1 cellular context compared by ENCODE assay signal in genomic region chr9:98315551-98316060, GRCh38.
A peak's percentile ranks its signal among the peaks of the same experiment; 100 is the strongest.
TF ChIP-seq lines count a peak whose summit lies in the region.

No MANE protein-coding gene starts in this region.

TF ChIP-seq in HepG2, 621 proteins besides CTCF, POLR2A, EP300 and RAD21 (continued from another document and continues in another):
- TF ChIP-seq, protein P1, sequence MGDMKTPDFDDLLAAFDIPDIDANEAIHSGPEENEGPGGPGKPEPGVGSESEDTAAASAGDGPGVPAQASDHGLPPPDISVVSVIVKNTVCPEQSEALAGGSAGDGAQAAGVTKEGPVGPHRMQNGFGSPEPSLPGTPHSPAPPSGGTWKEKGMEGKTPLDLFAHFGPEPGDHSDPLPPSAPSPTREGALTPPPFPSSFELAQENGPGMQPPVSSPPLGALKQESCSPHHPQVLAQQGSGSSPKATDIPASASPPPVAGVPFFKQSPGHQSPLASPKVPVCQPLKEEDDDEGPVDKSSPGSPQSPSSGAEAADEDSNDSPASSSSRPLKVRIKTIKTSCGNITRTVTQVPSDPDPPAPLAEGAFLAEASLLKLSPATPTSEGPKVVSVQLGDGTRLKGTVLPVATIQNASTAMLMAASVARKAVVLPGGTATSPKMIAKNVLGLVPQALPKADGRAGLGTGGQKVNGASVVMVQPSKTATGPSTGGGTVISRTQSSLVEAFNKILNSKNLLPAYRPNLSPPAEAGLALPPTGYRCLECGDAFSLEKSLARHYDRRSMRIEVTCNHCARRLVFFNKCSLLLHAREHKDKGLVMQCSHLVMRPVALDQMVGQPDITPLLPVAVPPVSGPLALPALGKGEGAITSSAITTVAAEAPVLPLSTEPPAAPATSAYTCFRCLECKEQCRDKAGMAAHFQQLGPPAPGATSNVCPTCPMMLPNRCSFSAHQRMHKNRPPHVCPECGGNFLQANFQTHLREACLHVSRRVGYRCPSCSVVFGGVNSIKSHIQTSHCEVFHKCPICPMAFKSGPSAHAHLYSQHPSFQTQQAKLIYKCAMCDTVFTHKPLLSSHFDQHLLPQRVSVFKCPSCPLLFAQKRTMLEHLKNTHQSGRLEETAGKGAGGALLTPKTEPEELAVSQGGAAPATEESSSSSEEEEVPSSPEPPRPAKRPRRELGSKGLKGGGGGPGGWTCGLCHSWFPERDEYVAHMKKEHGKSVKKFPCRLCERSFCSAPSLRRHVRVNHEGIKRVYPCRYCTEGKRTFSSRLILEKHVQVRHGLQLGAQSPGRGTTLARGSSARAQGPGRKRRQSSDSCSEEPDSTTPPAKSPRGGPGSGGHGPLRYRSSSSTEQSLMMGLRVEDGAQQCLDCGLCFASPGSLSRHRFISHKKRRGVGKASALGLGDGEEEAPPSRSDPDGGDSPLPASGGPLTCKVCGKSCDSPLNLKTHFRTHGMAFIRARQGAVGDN (CRISPR knock-in tag; IDR thresholded peaks at IDR 0.05), result peak; percentile 32; the same call in 1 of the 2 replicates
- no peak for TF ChIP-seq HNRNPL (IDR thresholded peaks at IDR 0.05; ENCODE audit: low read depth, low read length)
- TF ChIP-seq MEIS1 (CRISPR knock-in tag; IDR thresholded peaks at IDR 0.05; ENCODE audit: borderline replicate concordance), result no peak
- peak; percentile 18 for TF ChIP-seq SKI (IDR thresholded peaks at IDR 0.05; ENCODE audit: partially characterized antibody)
- TF ChIP-seq ZNF841 (CRISPR knock-in tag; IDR thresholded peaks at IDR 0.05; ENCODE audit: borderline replicate concordance), result no peak
- TF ChIP-seq, protein P2, sequence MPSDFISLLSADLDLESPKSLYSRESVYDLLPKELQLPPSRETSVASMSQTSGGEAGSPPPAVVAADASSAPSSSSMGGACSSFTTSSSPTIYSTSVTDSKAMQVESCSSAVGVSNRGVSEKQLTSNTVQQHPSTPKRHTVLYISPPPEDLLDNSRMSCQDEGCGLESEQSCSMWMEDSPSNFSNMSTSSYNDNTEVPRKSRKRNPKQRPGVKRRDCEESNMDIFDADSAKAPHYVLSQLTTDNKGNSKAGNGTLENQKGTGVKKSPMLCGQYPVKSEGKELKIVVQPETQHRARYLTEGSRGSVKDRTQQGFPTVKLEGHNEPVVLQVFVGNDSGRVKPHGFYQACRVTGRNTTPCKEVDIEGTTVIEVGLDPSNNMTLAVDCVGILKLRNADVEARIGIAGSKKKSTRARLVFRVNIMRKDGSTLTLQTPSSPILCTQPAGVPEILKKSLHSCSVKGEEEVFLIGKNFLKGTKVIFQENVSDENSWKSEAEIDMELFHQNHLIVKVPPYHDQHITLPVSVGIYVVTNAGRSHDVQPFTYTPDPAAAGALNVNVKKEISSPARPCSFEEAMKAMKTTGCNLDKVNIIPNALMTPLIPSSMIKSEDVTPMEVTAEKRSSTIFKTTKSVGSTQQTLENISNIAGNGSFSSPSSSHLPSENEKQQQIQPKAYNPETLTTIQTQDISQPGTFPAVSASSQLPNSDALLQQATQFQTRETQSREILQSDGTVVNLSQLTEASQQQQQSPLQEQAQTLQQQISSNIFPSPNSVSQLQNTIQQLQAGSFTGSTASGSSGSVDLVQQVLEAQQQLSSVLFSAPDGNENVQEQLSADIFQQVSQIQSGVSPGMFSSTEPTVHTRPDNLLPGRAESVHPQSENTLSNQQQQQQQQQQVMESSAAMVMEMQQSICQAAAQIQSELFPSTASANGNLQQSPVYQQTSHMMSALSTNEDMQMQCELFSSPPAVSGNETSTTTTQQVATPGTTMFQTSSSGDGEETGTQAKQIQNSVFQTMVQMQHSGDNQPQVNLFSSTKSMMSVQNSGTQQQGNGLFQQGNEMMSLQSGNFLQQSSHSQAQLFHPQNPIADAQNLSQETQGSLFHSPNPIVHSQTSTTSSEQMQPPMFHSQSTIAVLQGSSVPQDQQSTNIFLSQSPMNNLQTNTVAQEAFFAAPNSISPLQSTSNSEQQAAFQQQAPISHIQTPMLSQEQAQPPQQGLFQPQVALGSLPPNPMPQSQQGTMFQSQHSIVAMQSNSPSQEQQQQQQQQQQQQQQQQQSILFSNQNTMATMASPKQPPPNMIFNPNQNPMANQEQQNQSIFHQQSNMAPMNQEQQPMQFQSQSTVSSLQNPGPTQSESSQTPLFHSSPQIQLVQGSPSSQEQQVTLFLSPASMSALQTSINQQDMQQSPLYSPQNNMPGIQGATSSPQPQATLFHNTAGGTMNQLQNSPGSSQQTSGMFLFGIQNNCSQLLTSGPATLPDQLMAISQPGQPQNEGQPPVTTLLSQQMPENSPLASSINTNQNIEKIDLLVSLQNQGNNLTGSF (CRISPR knock-in tag; IDR thresholded peaks at IDR 0.05), result no peak
- no peak for TF ChIP-seq ZNF879 (CRISPR knock-in tag; IDR thresholded peaks at IDR 0.05)
- TF ChIP-seq ZNF713 (CRISPR knock-in tag; IDR thresholded peaks at IDR 0.05), result no peak
- no peak for TF ChIP-seq KLF6 (CRISPR knock-in tag; IDR thresholded peaks at IDR 0.05)
- no peak for TF ChIP-seq GFI1 (CRISPR knock-in tag; IDR thresholded peaks at IDR 0.05; ENCODE audit: borderline replicate concordance)
- TF ChIP-seq NFYC (CRISPR knock-in tag; IDR thresholded peaks at IDR 0.05), result no peak
- no peak for TF ChIP-seq ASH2L (IDR thresholded peaks at IDR 0.05; ENCODE audit: insufficient read length, low read depth, low read length)
- TF ChIP-seq ELF1 (CRISPR knock-in tag; IDR thresholded peaks at IDR 0.05), result 0 out of 2 replicates have a peak, but pooled peaks have one; percentile 21
- TF ChIP-seq MBD4 (IDR thresholded peaks at IDR 0.05; ENCODE audit: borderline replicate concordance, low read length), result no peak
- TF ChIP-seq ZBTB7B (CRISPR knock-in tag; IDR thresholded peaks at IDR 0.05), result peak; percentile 36; the same call in 1 of the 2 replicates
- no peak for TF ChIP-seq NR1H2 (CRISPR knock-in tag; IDR thresholded peaks at IDR 0.05; ENCODE audit: borderline replicate concordance, low read depth)
- TF ChIP-seq SMC3 (IDR thresholded peaks at IDR 0.05; ENCODE audit: low read length), result peak; percentile 81
- TF ChIP-seq ZNF567 (CRISPR knock-in tag; IDR thresholded peaks at IDR 0.05; ENCODE audit: borderline replicate concordance), result no peak
- TF ChIP-seq ZBTB42 (CRISPR knock-in tag; IDR thresholded peaks at IDR 0.05), result no peak
- TF ChIP-seq, protein P3, sequence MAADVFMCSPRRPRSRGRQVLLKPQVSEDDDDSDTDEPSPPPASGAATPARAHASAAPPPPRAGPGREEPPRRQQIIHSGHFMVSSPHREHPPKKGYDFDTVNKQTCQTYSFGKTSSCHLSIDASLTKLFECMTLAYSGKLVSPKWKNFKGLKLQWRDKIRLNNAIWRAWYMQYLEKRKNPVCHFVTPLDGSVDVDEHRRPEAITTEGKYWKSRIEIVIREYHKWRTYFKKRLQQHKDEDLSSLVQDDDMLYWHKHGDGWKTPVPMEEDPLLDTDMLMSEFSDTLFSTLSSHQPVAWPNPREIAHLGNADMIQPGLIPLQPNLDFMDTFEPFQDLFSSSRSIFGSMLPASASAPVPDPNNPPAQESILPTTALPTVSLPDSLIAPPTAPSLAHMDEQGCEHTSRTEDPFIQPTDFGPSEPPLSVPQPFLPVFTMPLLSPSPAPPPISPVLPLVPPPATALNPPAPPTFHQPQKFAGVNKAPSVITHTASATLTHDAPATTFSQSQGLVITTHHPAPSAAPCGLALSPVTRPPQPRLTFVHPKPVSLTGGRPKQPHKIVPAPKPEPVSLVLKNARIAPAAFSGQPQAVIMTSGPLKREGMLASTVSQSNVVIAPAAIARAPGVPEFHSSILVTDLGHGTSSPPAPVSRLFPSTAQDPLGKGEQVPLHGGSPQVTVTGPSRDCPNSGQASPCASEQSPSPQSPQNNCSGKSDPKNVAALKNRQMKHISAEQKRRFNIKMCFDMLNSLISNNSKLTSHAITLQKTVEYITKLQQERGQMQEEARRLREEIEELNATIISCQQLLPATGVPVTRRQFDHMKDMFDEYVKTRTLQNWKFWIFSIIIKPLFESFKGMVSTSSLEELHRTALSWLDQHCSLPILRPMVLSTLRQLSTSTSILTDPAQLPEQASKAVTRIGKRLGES (CRISPR knock-in tag; IDR thresholded peaks at IDR 0.05; ENCODE audit: borderline replicate concordance), result no peak
- TF ChIP-seq ZSCAN9 (CRISPR knock-in tag; IDR thresholded peaks at IDR 0.05; ENCODE audit: borderline replicate concordance), result no peak
- no peak for TF ChIP-seq REXO4 (CRISPR knock-in tag; IDR thresholded peaks at IDR 0.05; ENCODE audit: borderline replicate concordance)
- no peak for TF ChIP-seq MIER3 (CRISPR knock-in tag; IDR thresholded peaks at IDR 0.05; ENCODE audit: borderline replicate concordance)
- TF ChIP-seq ZBTB49 (CRISPR knock-in tag; IDR thresholded peaks at IDR 0.05; ENCODE audit: borderline replicate concordance), result no peak
- no peak for TF ChIP-seq IRX3 (CRISPR knock-in tag; IDR thresholded peaks at IDR 0.05; ENCODE audit: borderline replicate concordance, low read depth)
- no peak for TF ChIP-seq HIVEP1 (CRISPR knock-in tag; IDR thresholded peaks at IDR 0.05)
- TF ChIP-seq ZKSCAN5 (CRISPR knock-in tag; IDR thresholded peaks at IDR 0.05), result no peak
- TF ChIP-seq PAX8 (CRISPR knock-in tag; IDR thresholded peaks at IDR 0.05; ENCODE audit: borderline replicate concordance), result no peak
- TF ChIP-seq KLF15 (CRISPR knock-in tag; IDR thresholded peaks at IDR 0.05; ENCODE audit: borderline replicate concordance), result no peak
- TF ChIP-seq ZFX (CRISPR knock-in tag; IDR thresholded peaks at IDR 0.05; ENCODE audit: low read depth), result peak; percentile 27; the same call in 1 of the 2 replicates
- TF ChIP-seq ZNF576 (CRISPR knock-in tag; IDR thresholded peaks at IDR 0.05), result no peak
- TF ChIP-seq, protein P4, sequence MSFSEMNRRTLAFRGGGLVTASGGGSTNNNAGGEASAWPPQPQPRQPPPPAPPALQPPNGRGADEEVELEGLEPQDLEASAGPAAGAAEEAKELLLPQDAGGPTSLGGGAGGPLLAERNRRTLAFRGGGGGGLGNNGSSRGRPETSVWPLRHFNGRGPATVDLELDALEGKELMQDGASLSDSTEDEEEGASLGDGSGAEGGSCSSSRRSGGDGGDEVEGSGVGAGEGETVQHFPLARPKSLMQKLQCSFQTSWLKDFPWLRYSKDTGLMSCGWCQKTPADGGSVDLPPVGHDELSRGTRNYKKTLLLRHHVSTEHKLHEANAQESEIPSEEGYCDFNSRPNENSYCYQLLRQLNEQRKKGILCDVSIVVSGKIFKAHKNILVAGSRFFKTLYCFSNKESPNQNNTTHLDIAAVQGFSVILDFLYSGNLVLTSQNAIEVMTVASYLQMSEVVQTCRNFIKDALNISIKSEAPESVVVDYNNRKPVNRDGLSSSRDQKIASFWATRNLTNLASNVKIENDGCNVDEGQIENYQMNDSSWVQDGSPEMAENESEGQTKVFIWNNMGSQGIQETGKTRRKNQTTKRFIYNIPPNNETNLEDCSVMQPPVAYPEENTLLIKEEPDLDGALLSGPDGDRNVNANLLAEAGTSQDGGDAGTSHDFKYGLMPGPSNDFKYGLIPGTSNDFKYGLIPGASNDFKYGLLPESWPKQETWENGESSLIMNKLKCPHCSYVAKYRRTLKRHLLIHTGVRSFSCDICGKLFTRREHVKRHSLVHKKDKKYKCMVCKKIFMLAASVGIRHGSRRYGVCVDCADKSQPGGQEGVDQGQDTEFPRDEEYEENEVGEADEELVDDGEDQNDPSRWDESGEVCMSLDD (CRISPR knock-in tag; IDR thresholded peaks at IDR 0.05; ENCODE audit: borderline replicate concordance), result no peak
- TF ChIP-seq, protein P5, sequence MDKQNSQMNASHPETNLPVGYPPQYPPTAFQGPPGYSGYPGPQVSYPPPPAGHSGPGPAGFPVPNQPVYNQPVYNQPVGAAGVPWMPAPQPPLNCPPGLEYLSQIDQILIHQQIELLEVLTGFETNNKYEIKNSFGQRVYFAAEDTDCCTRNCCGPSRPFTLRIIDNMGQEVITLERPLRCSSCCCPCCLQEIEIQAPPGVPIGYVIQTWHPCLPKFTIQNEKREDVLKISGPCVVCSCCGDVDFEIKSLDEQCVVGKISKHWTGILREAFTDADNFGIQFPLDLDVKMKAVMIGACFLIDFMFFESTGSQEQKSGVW (CRISPR knock-in tag; IDR thresholded peaks at IDR 0.05; ENCODE audit: borderline replicate concordance), result no peak
- no peak for TF ChIP-seq ZNF766 (CRISPR knock-in tag; IDR thresholded peaks at IDR 0.05; ENCODE audit: borderline replicate concordance)
- no peak for TF ChIP-seq ARNT (IDR thresholded peaks at IDR 0.05)
- no peak for TF ChIP-seq ELF3 (CRISPR knock-in tag; IDR thresholded peaks at IDR 0.05)
- 0 out of 2 replicates have a peak, but pooled peaks have one; percentile 49 for TF ChIP-seq IRF2 (CRISPR knock-in tag; IDR thresholded peaks at IDR 0.05)
- TF ChIP-seq PBX2 (CRISPR knock-in tag; IDR thresholded peaks at IDR 0.05), result no peak
- TF ChIP-seq GATAD1 (CRISPR knock-in tag; IDR thresholded peaks at IDR 0.05), result no peak
- TF ChIP-seq ZNF33B (CRISPR knock-in tag; IDR thresholded peaks at IDR 0.05), result no peak
- TF ChIP-seq JUND (CRISPR knock-in tag; IDR thresholded peaks at IDR 0.05), result no peak
- TF ChIP-seq STAG1 (CRISPR knock-in tag; IDR thresholded peaks at IDR 0.05), result peak; percentile 90
- no peak for TF ChIP-seq CCAR2 (optimal IDR thresholded peaks at IDR 0.05; ENCODE audit: low read depth, low read length)
- no peak for TF ChIP-seq FLYWCH1 (CRISPR knock-in tag; IDR thresholded peaks at IDR 0.05)
